In the genomic region with DNA sequence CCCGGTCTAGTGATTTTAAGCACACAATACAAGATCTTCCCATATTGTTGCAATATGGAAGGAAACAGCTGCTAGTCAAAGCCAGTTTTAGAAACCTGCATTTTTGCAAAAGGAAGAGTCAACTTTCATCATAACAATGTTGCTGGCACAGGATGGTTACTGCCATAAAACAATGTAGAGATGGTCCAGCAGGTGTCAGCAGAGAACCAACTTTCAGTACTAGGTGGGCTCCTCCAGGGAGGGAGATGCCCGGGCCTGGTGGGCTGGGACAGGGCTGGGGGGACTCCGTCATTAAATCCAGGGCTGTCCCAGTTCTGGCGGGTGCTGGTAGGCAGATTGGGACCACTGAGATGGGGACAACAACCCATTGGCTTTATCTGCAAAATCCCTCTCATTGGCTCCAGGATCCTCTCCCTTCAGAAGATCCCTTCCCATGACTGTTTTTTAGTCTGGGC, we compare ENCODE assay signal across 8 cellular contexts. TPM values are rescaled to one million over a fixed set of nuclear protein-coding genes. Genes with fewer than 3 reads are reported as not detected.
DNase-seq lines count a peak whose midpoint lies in the region; TF ChIP-seq lines count a peak whose summit lies in the region.

No MANE protein-coding gene starts in this region.

- H3K27me3 ChIP-seq in fibroblast of lung (ENCODE audit: control insufficient read depth, insufficient read depth, low read length), result no peaks in the 10 kb centered on the region
- no peaks in the 10 kb centered on the region for H3K27me3 ChIP-seq in neutrophil

- peaks cover 5% of the 10 kb centered on the region for H3K4me1 ChIP-seq in fibroblast of lung (ENCODE audit: control insufficient read depth, extremely low read depth, insufficient read depth, low read length)
- H3K4me1 ChIP-seq in neutrophil (ENCODE audit: control insufficient read depth in 1 of 2, insufficient read depth in 1 of 2, low read depth in 1 of 2, low read length in 1 of 2), result peaks cover 53 to 56% of the 10 kb centered on the region in 2 experiments

- H4K20me1 ChIP-seq in fibroblast of lung (ENCODE audit: control insufficient read depth, extremely low read depth, insufficient read depth, low read length), result no peaks in the 10 kb centered on the region

- H3K27ac ChIP-seq in fibroblast of lung (ENCODE audit: insufficient read depth, low read length) (no peak overlapping the region), neutrophil (no peak overlapping the region)

- no peaks in the 10 kb centered on the region for H3K9me3 ChIP-seq in fibroblast of lung (ENCODE audit: control insufficient read depth, insufficient read depth, low read depth, low read length)
- H3K9me3 ChIP-seq in neutrophil, result no peaks in the 10 kb centered on the region

- no peak overlapping the region for H2AFZ ChIP-seq in fibroblast of lung (ENCODE audit: low read length)

- no peak overlapping the region for H3K9ac ChIP-seq in fibroblast of lung (ENCODE audit: insufficient read depth, low read length)

- no peak overlapping the region for H3K4me2 ChIP-seq in fibroblast of lung (ENCODE audit: extremely low read depth, insufficient read depth, low read length)

- intact Hi-C loops in posterior vena cava (cut with DNase I), result loop anchor here in 1 of 2 donors (10.0 kb wide), 1 partner anchor 561 kb away; no protein-coding TSS in a partner anchor

- H3K36me3 ChIP-seq in fibroblast of lung (ENCODE audit: control insufficient read depth, insufficient read depth, low read length) (no peaks in the 10 kb centered on the region), neutrophil (no peaks in the 10 kb centered on the region)

- TF ChIP-seq CTCF in fibroblast of lung (conservative IDR thresholded peaks at IDR 0.05 in 1 of 2, IDR thresholded peaks at IDR 0.05 in 1 of 2; ENCODE audit: low read depth in 1 of 2, low read length in 2 of 2) (peak; percentile 64 to 70), neutrophil (IDR thresholded peaks at IDR 0.05) (peak; percentile 58)

- no peaks in the 10 kb centered on the region for H3K79me2 ChIP-seq in fibroblast of lung (ENCODE audit: control insufficient read depth, insufficient read depth, low read length)

- H3K4me3 ChIP-seq in fibroblast of lung (replicated peaks in 1 of 4; ENCODE audit: control extremely low read depth in 1 of 4, insufficient read depth in 1 of 4, low read depth in 3 of 4, low read length in 4 of 4), result no peak overlapping the region
- H3K4me3 ChIP-seq in neutrophil (ENCODE audit: low read depth in 1 of 2, low read length in 1 of 2), result no peak overlapping the region

- DNase-seq in NCI-H345 (lab: John Stamatoyannopoulos, UW), result peak; percentile 17
- no peak for DNase-seq in NCI-H345 treated with DMSO at 0.1 percent for 48 hours (lab: John Stamatoyannopoulos, UW; ENCODE audit: unreplicated experiment)
- peak; percentile 26 for DNase-seq in HT-29 (ENCODE audit: low spot score)
- DNase-seq in RPMI8226, result peak; percentile 37
- peak in 1 of 2 donors; percentile 70 for DNase-seq in fibroblast of lung (ENCODE audit: low read depth in 2 of 2)
- no peak for DNase-seq in OCI-M2 (lab: John Stamatoyannopoulos, UW; ENCODE audit: unreplicated experiment)
- no peak for DNase-seq in posterior vena cava (ENCODE audit: low spot score)

RNA-seq across cellular contexts. Expression of a gene that starts 5.0 kb away (rescaled TPM):
- not detected in 2 replicates for total RNA-seq in HT-29 (2014; rRNA removed; shearing (Covaris generic))
- total RNA-seq in fibroblast of lung (22.3 and 25.2 TPM in 2 replicates), posterior vena cava (10 to 100 TPM; 16.2 to 22.1 TPM)
- 5.4 and 8.2 TPM in 2 replicates for polyA plus RNA-seq in fibroblast of lung
- 11.6 and 14.7 TPM in 2 replicates for polyA plus RNA-seq in fibroblast of lung (2012)
- 8.4 and 12.3 TPM in 2 replicates for polyA minus RNA-seq in fibroblast of lung (ENCODE audit: low replicate concordance)

Comparison
In these comparisons a context has a peak if more than half of its experiments do, and no peak if none do; other contexts are left out.
1. DNase-seq: peak in NCI-H345 (single experiment), HT-29 (single experiment) and RPMI8226 (single experiment); none in NCI-H345 treated with DMSO at 0.1 percent for 48 hours (single experiment), OCI-M2 (single experiment) and posterior vena cava (single experiment).
2. RNA of a gene that starts 5.0 kb away (total RNA-seq): 22.3 to 25.2 TPM in fibroblast of lung and 16.2 to 22.1 TPM in posterior vena cava; not detected in HT-29; every median in the first group is over 10 times any median in the second.